13 cellular contexts compared by ENCODE assay signal in the genomic region with DNA sequence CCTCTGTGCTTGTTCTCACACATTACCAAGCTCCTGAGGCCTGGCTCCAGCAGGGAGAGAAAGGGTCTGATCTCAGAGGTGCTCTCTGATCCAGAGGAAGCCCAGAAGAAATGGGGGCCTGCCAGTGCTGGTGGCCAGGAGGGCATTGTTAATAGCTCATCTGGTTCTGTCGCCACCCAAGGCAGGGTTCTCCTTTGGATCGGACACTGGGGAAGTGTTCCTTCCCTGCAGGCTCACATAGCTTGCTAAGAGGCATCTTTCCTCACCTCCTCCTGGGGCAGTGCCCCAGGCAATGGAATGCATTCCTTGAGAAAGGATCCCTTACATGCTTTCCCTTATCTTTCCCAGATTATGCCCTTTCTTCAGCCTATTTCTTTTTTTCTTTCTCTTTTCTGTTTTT. TPM values are rescaled to one million over a fixed set of nuclear protein-coding genes. Genes with fewer than 3 reads are reported as not detected.
A peak's percentile ranks its signal among the peaks of the same experiment; 100 is the strongest.
DNase-seq lines count a peak whose midpoint lies in the region; ATAC-seq and TF ChIP-seq lines count a peak whose summit lies in the region.
"Had no signal": no experiment of that assay in that cellular context is flagged by ENCODE, and none has a peak within 500 bp of the region (broad histone marks: within the 10 kb centered on the region; RNA-seq: fewer than 3 reads in every experiment).

No MANE protein-coding gene starts in this region.

- peak overlapping the region; percentile 70 for H3K4me2 ChIP-seq in MM.1S (ENCODE audit: low read depth, low read length)

- BruUV-seq in Caco-2 (replicated peaks; lab: Mats Ljungman, UMichigan): no TSS peak

- H3K9me3 Mint-ChIP-seq in Caco-2 (ENCODE audit: unreplicated experiment) (no peaks in the 10 kb centered on the region), endodermal cell (peaks cover 2% of the 10 kb centered on the region)

- H3K36me3 Mint-ChIP-seq in Caco-2 (ENCODE audit: insufficient read depth, unreplicated experiment): peaks cover 19% of the 10 kb centered on the region
- peaks cover 10% of the 10 kb centered on the region for H3K36me3 Mint-ChIP-seq in endodermal cell (ENCODE audit: low read depth)

- CTCF ChIA-PET in Caco-2 (lab: Charles Lee): interaction anchor here (1.4 kb wide), 1 partner anchor 143 kb away, joined by 4 read pairs; no protein-coding TSS in a partner anchor

- no peaks in the 10 kb centered on the region for H4K20me1 ChIP-seq in MM.1S (ENCODE audit: insufficient read depth, low read length)

- H3K27me3 Mint-ChIP-seq in Caco-2 (ENCODE audit: insufficient read depth, unreplicated experiment) (no peaks in the 10 kb centered on the region), endodermal cell (ENCODE audit: insufficient read depth) (no peaks in the 10 kb centered on the region)

- H3K9me3 ChIP-seq in Caco-2 (0 out of 2 replicates have a peak, but pooled peaks cover 3% of the 10 kb centered on the region), MM.1S (replicated peaks; ENCODE audit: insufficient read depth, low read length) (no peaks in the 10 kb centered on the region), endodermal cell (ENCODE audit: control insufficient read depth, low read length) (peaks cover 7% of the 10 kb centered on the region)
- H3K9me3 ChIP-seq: BE2C, ovary, SJSA1 had no signal

- H3K4me1 Mint-ChIP-seq in Caco-2 (ENCODE audit: low read depth, unreplicated experiment) (peaks cover 38% of the 10 kb centered on the region), endodermal cell (peaks cover 37% of the 10 kb centered on the region)

- no peaks in the 10 kb centered on the region for H3K9me2 ChIP-seq in MM.1S (replicated peaks; ENCODE audit: insufficient read depth, low read length)

- peaks cover 38% of the 10 kb centered on the region for H3F3A ChIP-seq in MM.1S (ENCODE audit: insufficient read depth, low read length)

- intact Hi-C loops in Caco-2 (cut with micrococcal nuclease; ENCODE audit: unreplicated experiment): loop anchor here (2.0 kb wide), 4 partner anchors 61 to 173 kb away; no protein-coding TSS in a partner anchor
- intact Hi-C loops in left ventricle myocardium superior (cut with micrococcal nuclease): no loop called here
- intact Hi-C loops in cardiac septum (cut with DNase I): no loop called here

- no peaks in the 10 kb centered on the region for H3K36me3 ChIP-seq in Caco-2 (ENCODE audit: control insufficient read depth, insufficient read depth, low read length)
- no peaks in the 10 kb centered on the region for H3K36me3 ChIP-seq in MM.1S (replicated peaks; ENCODE audit: insufficient read depth, low read length)
- H3K36me3 ChIP-seq in endodermal cell (ENCODE audit: control insufficient read depth, insufficient read depth, low read length): peaks cover 6% of the 10 kb centered on the region
- H3K36me3 ChIP-seq: BE2C, ovary, SJSA1 had no signal

- H3K9ac ChIP-seq in MM.1S (ENCODE audit: low read length) (peak overlapping the region; percentile 49; the same call in 1 of the 2 replicates), endodermal cell (ENCODE audit: extremely low read depth, low read length, poor library complexity, severe bottlenecking) (no peak overlapping the region)

- H3K4me1 ChIP-seq in Caco-2 (peaks cover 29% of the 10 kb centered on the region), MM.1S (ENCODE audit: low read length) (peaks cover 56% of the 10 kb centered on the region), endodermal cell (ENCODE audit: control insufficient read depth, insufficient read depth, low read length) (peaks cover 4% of the 10 kb centered on the region)
- H3K4me1 ChIP-seq: BE2C, SJSA1 had no signal

- H3K27ac Mint-ChIP-seq in Caco-2 (ENCODE audit: unreplicated experiment) (peak overlapping the region; percentile 97), endodermal cell (peak overlapping the region; percentile 98)

- no peaks in the 10 kb centered on the region for H3K27me3 ChIP-seq in Caco-2 (replicated peaks; ENCODE audit: control insufficient read depth, insufficient read depth, low read length)
- no peaks in the 10 kb centered on the region for H3K27me3 ChIP-seq in MM.1S (replicated peaks; ENCODE audit: insufficient read depth, low read length)
- H3K27me3 ChIP-seq in endodermal cell (ENCODE audit: control insufficient read depth, insufficient read depth, low read length, poor library complexity, severe bottlenecking): no peaks in the 10 kb centered on the region
- H3K27me3 ChIP-seq: BE2C, ovary, SJSA1 had no signal

- no peak overlapping the region for H3K4me3 Mint-ChIP-seq in Caco-2 (ENCODE audit: unreplicated experiment)
- no peak overlapping the region for H3K4me3 Mint-ChIP-seq in endodermal cell

- no peak for ATAC-seq in left ventricle myocardium superior
- ATAC-seq: K562 had no signal

- no peak overlapping the region for H2AFZ ChIP-seq in MM.1S (ENCODE audit: low read length)

- DNase-seq in Caco-2 (peak; percentile 70 to 88), MM.1S (no peak), endodermal cell (no peak), renal cortical epithelial cell (ENCODE audit: low read depth) (peak; percentile 45), left ventricle myocardium superior (no peak), GF-D8 (lab: John Stamatoyannopoulos, UW) (no peak), cardiac septum (ENCODE audit: low spot score) (no peak)
- no peak for DNase-seq in stimulated activated CD4-positive, alpha-beta T cell treated with anti-CD3 and anti-CD28 coated beads, Interleukin-4, amount 100 ng/mL, for 4 hours
- DNase-seq: BE2C, NCI-H2029, ovary had no signal

- peak overlapping the region; percentile 89; the same call in 1 of the 2 replicates for H3K27ac ChIP-seq in MM.1S (ENCODE audit: low read length)
- H3K27ac ChIP-seq in endodermal cell (ENCODE audit: low read depth, low read length): no peak overlapping the region
- H3K27ac ChIP-seq: SJSA1 had no signal

- 92 to 93% methylated on average over 2 of the region's 2 CpGs for WGBS in endodermal cell (ENCODE audit: insufficient coverage in 1 of 2, insufficient read length in 1 of 2), 2 experiments

- POLR2A ChIA-PET in Caco-2 (lab: Charles Lee): interaction anchor here (2.6 kb wide), 1 partner anchor 12 kb away, joined by 18 read pairs; no protein-coding TSS in a partner anchor

- peaks cover 72% of the 10 kb centered on the region for H3K79me2 ChIP-seq in MM.1S (ENCODE audit: low read length)

- no peak overlapping the region for H3K4me3 ChIP-seq in Caco-2 (ENCODE audit: low read depth, low read length)
- peak overlapping the region; percentile 28; the same call in 1 of the 2 replicates for H3K4me3 ChIP-seq in MM.1S (ENCODE audit: low read length)
- H3K4me3 ChIP-seq in endodermal cell (ENCODE audit: low read length): no peak overlapping the region
- H3K4me3 ChIP-seq: K562, ovary, SJSA1 had no signal

- TF ChIP-seq CTCF in Caco-2 (IDR thresholded peaks at IDR 0.05; ENCODE audit: insufficient read depth in 1 of 2, low read depth in 1 of 2, low read length in 1 of 2, severe bottlenecking in 1 of 2, unreplicated experiment in 1 of 2) (no peak), MM.1S (IDR thresholded peaks at IDR 0.05; ENCODE audit: low read length) (no peak), endodermal cell (conservative IDR thresholded peaks at IDR 0.05) (no peak)

RNA-seq across cellular contexts. Expression of gene RBM47, which starts 53.8 kb away (rescaled TPM):
- total RNA-seq in Caco-2 (2022) (59.1 and 62.1 TPM in 2 replicates), endodermal cell (10 to 100 TPM; 71.7 to 90.6 TPM), renal cortical epithelial cell (82.5 and 196 TPM in 2 replicates), left ventricle myocardium superior (2.9 TPM), cardiac septum (3.3 TPM)
- polyA plus RNA-seq in endodermal cell (2013, experiment 1 of 2): 9.9 TPM
- 8.1 TPM for polyA plus RNA-seq in endodermal cell (2013, experiment 2 of 2)

Comparison
In these comparisons a context has a peak if more than half of its experiments do, and no peak if none do; other contexts are left out.
1. DNase-seq: peak in Caco-2 (2 of 2) and renal cortical epithelial cell (single experiment); none in MM.1S (single experiment), endodermal cell (single experiment), left ventricle myocardium superior (single experiment), GF-D8 (single experiment), cardiac septum (single experiment) and stimulated activated CD4-positive, alpha-beta T cell treated with anti-CD3 and anti-CD28 coated beads, Interleukin-4, amount 100 ng/mL, for 4 hours (0 of 2).
2. RNA of gene RBM47, which starts 53.8 kb away (total RNA-seq): 82.5 to 196 TPM in renal cortical epithelial cell, 71.7 to 90.6 TPM in endodermal cell and 59.1 to 62.1 TPM in Caco-2; 3.3 TPM in cardiac septum (single experiment) and 2.9 TPM in left ventricle myocardium superior (single experiment); every median in the first group is over 10 times any median in the second.